In the genomic region with DNA sequence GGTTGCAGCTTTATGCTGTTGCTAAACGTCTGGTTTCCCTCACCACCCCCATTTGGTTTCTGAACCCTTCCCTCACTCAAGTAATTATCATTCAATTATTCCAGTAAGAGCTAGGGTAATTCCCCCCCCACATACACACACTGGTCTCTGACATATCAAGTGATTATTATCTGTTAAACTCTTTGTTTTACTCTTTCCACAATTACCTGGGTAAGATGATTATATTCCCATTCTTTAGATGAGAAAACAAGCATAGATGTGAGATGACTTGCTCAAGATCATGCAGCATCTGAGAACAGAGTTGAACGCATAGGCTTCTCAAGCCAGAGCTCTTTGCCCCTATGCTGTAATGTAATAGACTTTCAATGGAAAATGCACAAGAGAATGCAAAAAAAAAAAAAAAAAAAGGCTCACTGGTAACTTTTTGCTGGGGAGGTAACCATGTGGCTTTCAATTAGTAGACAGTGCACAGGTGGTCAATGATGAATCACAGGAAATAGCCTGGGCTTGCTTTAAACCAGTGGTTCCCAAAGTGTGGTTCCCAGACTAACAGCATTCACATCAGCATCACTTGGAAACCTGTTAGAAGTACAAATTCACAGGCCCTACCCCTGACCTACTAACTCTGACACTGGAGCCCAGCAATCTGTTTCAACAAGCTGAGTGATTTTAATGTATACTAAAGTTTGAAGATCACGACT, we compare ENCODE assay signal across 13 cellular contexts.
A peak's percentile ranks its signal among the peaks of the same experiment; 100 is the strongest.
DNase-seq lines count a peak whose midpoint lies in the region; ATAC-seq and TF ChIP-seq lines count a peak whose summit lies in the region.
"Had no signal": no experiment of that assay in that cellular context is flagged by ENCODE, and none has a peak within 500 bp of the region (broad histone marks: within the 10 kb centered on the region; RNA-seq: fewer than 3 reads in every experiment).

No MANE protein-coding gene starts in this region.

- H3K4me1 ChIP-seq in CD4-positive, alpha-beta memory T cell (ENCODE audit: insufficient read depth, low read length): peaks cover 6% of the 10 kb centered on the region
- peaks cover 11% of the 10 kb centered on the region; the same call in 1 of the 2 replicates for H3K4me1 ChIP-seq in PC-9 (replicated peaks; ENCODE audit: insufficient read depth)

- peaks cover 0 to 3% (median 0%) of the 10 kb centered on the region in 8 donors for H3K9me3 Mint-ChIP-seq in CD4-positive, alpha-beta memory T cell
- peaks cover 0 to 2% (median 0%) of the 10 kb centered on the region in 9 donors for H3K9me3 Mint-ChIP-seq in naive thymus-derived CD8-positive, alpha-beta T cell

- H3K4me3 Mint-ChIP-seq in CD4-positive, alpha-beta memory T cell: no peak overlapping the region
- no peak overlapping the region for H3K4me3 Mint-ChIP-seq in naive thymus-derived CD8-positive, alpha-beta T cell

- POLR2A ChIA-PET in CD4-positive, alpha-beta memory T cell (lab: Charles Lee; ENCODE audit: partially characterized antibody): interaction anchor here (0.7 to 4.1 kb wide), 4 partner anchors 10 to 131 kb away, joined by 3 to 21 read pairs (median 4); no protein-coding TSS in a partner anchor
- POLR2A ChIA-PET in naive thymus-derived CD8-positive, alpha-beta T cell (lab: Charles Lee): interaction anchor here (0.6 to 1.4 kb wide), 3 partner anchors 15 to 280 kb away, joined by 4 to 15 read pairs (median 9); no protein-coding TSS in a partner anchor
- POLR2A ChIA-PET in PC-9 (lab: Charles Lee; ENCODE audit: unreplicated experiment): no interaction called here

- peaks cover 14 to 36% (median 19%) of the 10 kb centered on the region in 4 donors for H3K4me1 Mint-ChIP-seq in CD4-positive, alpha-beta memory T cell
- peaks cover 7 to 22% (median 16%) of the 10 kb centered on the region in 4 donors for H3K4me1 Mint-ChIP-seq in naive thymus-derived CD8-positive, alpha-beta T cell

- H3K36me3 ChIP-seq in CD4-positive, alpha-beta memory T cell (ENCODE audit: insufficient read depth, low read length): peaks cover 16% of the 10 kb centered on the region
- no peaks in the 10 kb centered on the region for H3K36me3 ChIP-seq in PC-9 (ENCODE audit: low read depth)

- H3F3A ChIP-seq in PC-9 (ENCODE audit: insufficient read depth, low read depth): no peaks in the 10 kb centered on the region

- no peak overlapping the region for H3K27ac ChIP-seq in CD4-positive, alpha-beta memory T cell (ENCODE audit: low read depth, low read length)
- H3K27ac ChIP-seq in PC-9: no peak overlapping the region
- H3K27ac ChIP-seq: thoracic aorta had no signal

- H3K27ac Mint-ChIP-seq in CD4-positive, alpha-beta memory T cell: peak overlapping the region in 5 of 7 donors; percentile 43 to 74 (median 66)
- H3K27ac Mint-ChIP-seq in naive thymus-derived CD8-positive, alpha-beta T cell: peak overlapping the region in 5 of 10 donors; percentile 6 to 71 (median 40)

- no peaks in the 10 kb centered on the region for H3K9me2 ChIP-seq in PC-9 (ENCODE audit: insufficient read depth)

- no peak for DNase-seq in CD4-positive, alpha-beta memory T cell
- DNase-seq in HT1080 (ENCODE audit: low read depth) (peak; percentile 75), fibroblast of pulmonary artery (ENCODE audit: low read depth) (peak; percentile 21), GM10266 (ENCODE audit: extremely low spot score) (no peak), PC-9 (no peak), NCI-H345 treated with DMSO at 0.1 percent for 48 hours (lab: John Stamatoyannopoulos, UW; ENCODE audit: unreplicated experiment) (no peak)
- DNase-seq in naive thymus-derived CD8-positive, alpha-beta T cell: no peak
- DNase-seq: caudate nucleus, DMS79, NCI-H2081 had no signal

- intact Hi-C loops in CD4-positive, alpha-beta memory T cell (cut with micrococcal nuclease): no loop called here
- intact Hi-C loops in PC-9 (cut with micrococcal nuclease; ENCODE audit: unreplicated experiment): no loop called here

- CTCF ChIA-PET in CD4-positive, alpha-beta memory T cell (lab: Charles Lee; ENCODE audit: partially characterized antibody): interaction anchor here (1.1 to 5.3 kb wide), 3 partner anchors 9 to 68 kb away, joined by 3 to 30 read pairs (median 4); no protein-coding TSS in a partner anchor
- CTCF ChIA-PET in PC-9 (lab: Charles Lee): no interaction called here

- H3K36me3 Mint-ChIP-seq in CD4-positive, alpha-beta memory T cell: peaks cover 22 to 34% of the 10 kb centered on the region in 2 donors
- H3K36me3 Mint-ChIP-seq in naive thymus-derived CD8-positive, alpha-beta T cell: peaks cover 0 to 40% (median 18%) of the 10 kb centered on the region in 3 donors

- H2AFZ ChIP-seq in PC-9: no peak overlapping the region

- no peaks in the 10 kb centered on the region for H4K20me1 ChIP-seq in PC-9 (ENCODE audit: insufficient read depth)

- no peak overlapping the region for H3K4me3 ChIP-seq in CD4-positive, alpha-beta memory T cell (ENCODE audit: low read length in 2 of 2)
- H3K4me3 ChIP-seq in fibroblast of pulmonary artery (replicated peaks; ENCODE audit: low read depth, low read length) (no peak overlapping the region), PC-9 (no peak overlapping the region)
- H3K4me3 ChIP-seq: skin epidermis, thoracic aorta had no signal

- H3K79me2 ChIP-seq in PC-9 (ENCODE audit: low read depth): no peaks in the 10 kb centered on the region

- no TSS peak for BruUV-seq in PC-9 (replicated peaks; lab: Mats Ljungman, UMichigan)

- no peaks in the 10 kb centered on the region for H3K27me3 ChIP-seq in CD4-positive, alpha-beta memory T cell (ENCODE audit: insufficient read depth, low read length)
- no peaks in the 10 kb centered on the region for H3K27me3 ChIP-seq in PC-9 (ENCODE audit: insufficient read depth, low read depth)

- no peaks in the 10 kb centered on the region for H3K27me3 Mint-ChIP-seq in CD4-positive, alpha-beta memory T cell
- H3K27me3 Mint-ChIP-seq in naive thymus-derived CD8-positive, alpha-beta T cell: no peaks in the 10 kb centered on the region

- no peaks in the 10 kb centered on the region for H3K9me3 ChIP-seq in CD4-positive, alpha-beta memory T cell (ENCODE audit: control insufficient read depth in 1 of 2, low read length in 2 of 2)
- H3K9me3 ChIP-seq in PC-9 (ENCODE audit: insufficient read depth, low read depth): no peaks in the 10 kb centered on the region
- H3K9me3 ChIP-seq: thoracic aorta had no signal

- no peak overlapping the region for H3K4me2 ChIP-seq in PC-9

- TF ChIP-seq CTCF in fibroblast of pulmonary artery (IDR thresholded peaks at IDR 0.05; ENCODE audit: low read length, missing control alignments) (no peak), GM10266 (IDR thresholded peaks at IDR 0.05; ENCODE audit: control insufficient read depth, insufficient read depth, low read depth, missing control alignments) (no peak), PC-9 (conservative IDR thresholded peaks at IDR 0.05) (no peak)

- ATAC-seq in GM19397 (IDR thresholded peaks at IDR 0.05; ENCODE audit: unreplicated experiment): peak; percentile 48
- no peak for ATAC-seq in naive thymus-derived CD8-positive, alpha-beta T cell

Comparison
In these comparisons a context has a peak if more than half of its experiments do, and no peak if none do; other contexts are left out.
1. DNase-seq: peak in HT1080 (single experiment) and fibroblast of pulmonary artery (single experiment); none in CD4-positive, alpha-beta memory T cell (0 of 5), naive thymus-derived CD8-positive, alpha-beta T cell (0 of 10), GM10266 (single experiment), PC-9 (0 of 2) and NCI-H345 treated with DMSO at 0.1 percent for 48 hours (single experiment).